In the genomic region with DNA sequence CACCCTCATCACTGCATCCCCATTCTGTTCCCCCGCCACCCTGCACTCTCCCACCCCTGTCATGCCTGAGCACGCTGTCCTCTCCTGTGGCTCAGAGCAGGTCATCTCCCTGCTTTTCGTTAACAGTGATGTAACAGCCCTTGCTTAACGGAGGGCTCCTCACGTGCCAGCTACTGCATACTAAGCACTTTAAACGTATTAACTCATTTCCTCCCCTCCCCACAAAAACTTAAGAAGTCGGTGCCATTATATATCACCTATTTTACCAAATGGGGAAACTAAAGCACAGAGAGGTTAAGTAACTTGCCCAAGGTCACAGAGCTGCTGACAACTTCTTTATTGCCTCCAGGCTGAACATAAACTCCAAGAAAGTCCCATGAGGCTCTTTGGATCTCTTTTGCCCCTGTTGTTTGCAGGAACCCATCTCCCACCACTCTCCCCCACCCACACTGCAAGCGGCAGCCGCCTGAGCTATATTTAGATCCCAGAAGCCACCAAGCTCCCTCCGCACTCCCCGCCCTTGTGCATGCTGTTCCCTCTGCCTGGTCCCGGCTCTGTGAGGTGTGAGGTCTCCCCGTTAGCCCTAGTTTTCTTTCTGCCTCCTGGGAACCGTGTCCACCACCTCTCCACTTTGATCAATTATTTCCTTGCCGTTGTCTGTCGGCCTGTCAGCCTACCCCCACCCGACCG, we compare ENCODE assay signal across 9 cellular contexts. TPM values are rescaled to one million over a fixed set of nuclear protein-coding genes. Genes with fewer than 3 reads are reported as not detected.
DNase-seq lines count a peak whose midpoint lies in the region; ATAC-seq and TF ChIP-seq lines count a peak whose summit lies in the region.
"Had no signal": no experiment of that assay in that cellular context is flagged by ENCODE, and none has a peak within 500 bp of the region (broad histone marks: within the 10 kb centered on the region; RNA-seq: fewer than 3 reads in every experiment).

No MANE protein-coding gene starts in this region.

- H3K36me3 ChIP-seq in A673 (ENCODE audit: insufficient read depth, low read length, poor library complexity, severe bottlenecking) (no peaks in the 10 kb centered on the region), HCT116 (ENCODE audit: control insufficient read depth in 1 of 2, insufficient read depth in 2 of 2, low read length in 2 of 2) (peaks cover 0 to 5% of the 10 kb centered on the region in 2 experiments; a peak in 2 of 4 replicates)

- TF ChIP-seq RAD21 in HCT116 (IDR thresholded peaks at IDR 0.05; ENCODE audit: low read depth), result no peak

- no peak for TF ChIP-seq POLR2A in HCT116 (IDR thresholded peaks at IDR 0.05; ENCODE audit: borderline replicate concordance, extremely low read depth, insufficient read depth, insufficient read length)

- CTCF ChIA-PET in A673 (lab: Charles Lee) (interaction anchor here (0.6 to 2.9 kb wide), 6 partner anchors 10 to 156 kb away, joined by 3 to 11 read pairs (median 3); partner anchors contain the start of gene CYP1A1), HCT116 (lab: Charles Lee) (interaction anchor here (0.8 to 3.0 kb wide), 4 partner anchors 10 to 169 kb away, joined by 3 to 8 read pairs (median 3); no protein-coding TSS in a partner anchor)

- TF ChIP-seq CTCF in A673 (conservative IDR thresholded peaks at IDR 0.05; ENCODE audit: low read depth, low read length) (no peak), HCT116 (IDR thresholded peaks at IDR 0.05 in 2 of 3, conservative IDR thresholded peaks at IDR 0.05 in 1 of 3; ENCODE audit: borderline replicate concordance in 1 of 3, insufficient read depth in 1 of 3, low read depth in 2 of 3, low read length in 2 of 3) (no peak), fibroblast of mammary gland (conservative IDR thresholded peaks at IDR 0.05; ENCODE audit: control insufficient read depth, insufficient read depth, low read depth, low read length) (no peak), retinal pigment epithelial cell (conservative IDR thresholded peaks at IDR 0.05; ENCODE audit: low read depth, low read length) (no peak), omental fat pad (IDR thresholded peaks at IDR 0.05) (no peak)

- peaks cover 61% of the 10 kb centered on the region for H3K4me1 Mint-ChIP-seq in T-helper 2 cell treated with Interferon-gamma antibody and Interleukin-4, amounts not matched to agents 5 μg/mL and 100 μg/mL, for 36 hours (ENCODE audit: low read depth)

- H3K27ac ChIP-seq in A673 (ENCODE audit: low read depth, low read length, poor library complexity, severe bottlenecking), result peak overlapping the region; percentile 78
- no peak overlapping the region; the same call in 1 of the 2 replicates for H3K27ac ChIP-seq in HCT116 (ENCODE audit: low read depth, low read length)

- peak overlapping the region; percentile 98 for H3K27ac Mint-ChIP-seq in T-helper 2 cell treated with Interferon-gamma antibody and Interleukin-4, amounts not matched to agents 5 μg/mL and 100 μg/mL, for 36 hours

- no peaks in the 10 kb centered on the region for H3K9me2 ChIP-seq in HCT116 (ENCODE audit: insufficient read depth)

- H2AFZ ChIP-seq in HCT116 (ENCODE audit: low read depth, low read length, poor library complexity, severe bottlenecking), result peak overlapping the region; percentile 84

- peaks cover 35% of the 10 kb centered on the region for H3K79me2 ChIP-seq in HCT116 (ENCODE audit: insufficient read depth, low read length)

- peak overlapping the region; percentile 97 for H3K4me2 ChIP-seq in HCT116 (ENCODE audit: low read length)

- H3K36me3 Mint-ChIP-seq in T-helper 2 cell treated with Interferon-gamma antibody and Interleukin-4, amounts not matched to agents 5 μg/mL and 100 μg/mL, for 36 hours (ENCODE audit: low read depth), result peaks cover 41% of the 10 kb centered on the region

- intact Hi-C loops in A673 (cut with micrococcal nuclease; ENCODE audit: unreplicated experiment), result no loop called here
- intact Hi-C loops in HCT116 (cut with micrococcal nuclease), result loop anchor here (10.0 kb wide), 1 partner anchor 424 kb away; the partner anchor contains the start of gene C15orf39

- H4K20me1 ChIP-seq in HCT116 (ENCODE audit: insufficient read depth), result no peaks in the 10 kb centered on the region

- H3K27me3 ChIP-seq in A673 (replicated peaks; ENCODE audit: insufficient read depth, low read depth, low read length, poor library complexity), result no peaks in the 10 kb centered on the region
- no peaks in the 10 kb centered on the region for H3K27me3 ChIP-seq in HCT116 (ENCODE audit: insufficient read depth, low read length)

- H3K9ac ChIP-seq in HCT116 (ENCODE audit: low read length), result peak overlapping the region; percentile 49; the same call in 1 of the 2 replicates

- RAD21 ChIA-PET in HCT116 (lab: Charles Lee; ENCODE audit: low non-redundant PET in 1 of 2, low total read pairs in 2 of 2, uncharacterized antibody in 2 of 2, unreplicated experiment in 2 of 2), result no interaction called here

- H3K9me3 ChIP-seq in A673 (ENCODE audit: low read depth, low read length, poor library complexity, severe bottlenecking) (no peaks in the 10 kb centered on the region), HCT116 (ENCODE audit: control insufficient read depth in 1 of 2, insufficient read depth in 1 of 2, low read depth in 1 of 2, low read length in 2 of 2) (no peaks in the 10 kb centered on the region)

- DNase-seq in A673 (ENCODE audit: low spot score) (peak; percentile 67), HCT116 (ENCODE audit: low read depth, low spot score) (no peak), fibroblast of mammary gland (ENCODE audit: low read depth) (peak; percentile 30), retinal pigment epithelial cell (ENCODE audit: low read depth) (no peak), omental fat pad (ENCODE audit: low spot score) (no peak)
- DNase-seq in T-helper 2 cell treated with Interferon-gamma antibody and Interleukin-4, amounts not matched to agents 5 μg/mL and 100 μg/mL, for 36 hours (ENCODE audit: low spot score), result peak; percentile 42
- no peak for DNase-seq in effector CD8-positive, alpha-beta T cell (lab: John Stamatoyannopoulos, UW)

- no TSS peak for BruUV-seq in A673 (replicated peaks; lab: Mats Ljungman, UMichigan)
- no TSS peak for BruUV-seq in HCT116 (replicated peaks; lab: Mats Ljungman, UMichigan)

- POLR2A ChIA-PET in A673 (lab: Charles Lee; ENCODE audit: low non-redundant PET) (no interaction called here), HCT116 (lab: Charles Lee) (no interaction called here)

- H3K9me3 Mint-ChIP-seq in T-helper 2 cell treated with Interferon-gamma antibody and Interleukin-4, amounts not matched to agents 5 μg/mL and 100 μg/mL, for 36 hours, result no peaks in the 10 kb centered on the region

- H3K4me3 Mint-ChIP-seq in T-helper 2 cell treated with Interferon-gamma antibody and Interleukin-4, amounts not matched to agents 5 μg/mL and 100 μg/mL, for 36 hours, result peak overlapping the region; percentile 99

- H3K4me3 ChIP-seq in A673 (ENCODE audit: low read depth, low read length, poor library complexity, severe bottlenecking) (peak overlapping the region; percentile 93), HCT116 (replicated peaks in 1 of 2; ENCODE audit: low read depth in 1 of 2, low read length in 2 of 2) (peak overlapping the region; percentile 37 to 93), fibroblast of mammary gland (ENCODE audit: control insufficient read depth, low read depth, low read length) (peak overlapping the region; percentile 42), retinal pigment epithelial cell (ENCODE audit: low read length) (peak overlapping the region; percentile 43)

- H3K27me3 Mint-ChIP-seq in T-helper 2 cell treated with Interferon-gamma antibody and Interleukin-4, amounts not matched to agents 5 μg/mL and 100 μg/mL, for 36 hours (ENCODE audit: low read depth), result no peaks in the 10 kb centered on the region

- H3K4me1 ChIP-seq in A673 (ENCODE audit: insufficient read depth, low read length, poor library complexity, severe bottlenecking) (peaks cover 58% of the 10 kb centered on the region), HCT116 (ENCODE audit: control insufficient read depth in 1 of 2, insufficient read depth in 2 of 2, low read length in 2 of 2) (peaks cover 14 to 20% of the 10 kb centered on the region in 2 experiments)

- ATAC-seq in HCT116 (no peak), GM19328 (IDR thresholded peaks at IDR 0.05; ENCODE audit: unreplicated experiment) (no peak), omental fat pad (ENCODE audit: low FRiP score) (no peak)

TF ChIP-seq in HCT116, 20 proteins besides CTCF, POLR2A, EP300 and RAD21 (continues in another document):
- TF ChIP-seq JUND (IDR thresholded peaks at IDR 0.05) (no peak), ZFX (IDR thresholded peaks at IDR 0.05) (no peak), FOSL1 (IDR thresholded peaks at IDR 0.05; ENCODE audit: low read depth) (no peak), ZNF274 (IDR thresholded peaks at IDR 0.05; ENCODE audit: low read depth, low read length) (no peak), EZH2phosphoT487 (IDR thresholded peaks at IDR 0.05; ENCODE audit: borderline replicate concordance) (no peak), MAX (IDR thresholded peaks at IDR 0.05) (no peak), SRF (IDR thresholded peaks at IDR 0.05; ENCODE audit: low read depth) (no peak), YY1 (IDR thresholded peaks at IDR 0.05; ENCODE audit: extremely low read depth, insufficient replicate concordance, low read depth, low read length) (no peak)

RNA-seq across cellular contexts. Expression of gene CSK, which starts 0.8 kb away (rescaled TPM):
- total RNA-seq in A673 (2021), result 90.8 and 103 TPM in 2 replicates
- 72.2 TPM for total RNA-seq in HCT116 (2021; ENCODE audit: unreplicated experiment)
- polyA plus RNA-seq in HCT116 (2012), result 56.2 and 62.3 TPM in 2 replicates
- total RNA-seq in omental fat pad, result 10 to 100 TPM; 11.6 to 43.2 (median 28.2) TPM

RNA-seq across cellular contexts. Expression of gene LMAN1L, which starts 31.5 kb away (rescaled TPM):
- total RNA-seq in A673 (2021), result 0.80 TPM in 1 of 2 replicates, not detected in the other
- 0.17 TPM for total RNA-seq in HCT116 (2021; ENCODE audit: unreplicated experiment)
- 0.01 and 0.06 TPM in 2 replicates for polyA plus RNA-seq in HCT116 (2012)
- not detected for total RNA-seq in omental fat pad

RNA-seq across cellular contexts. Expression of gene CYP1A2, which starts 32.5 kb away (rescaled TPM):
- total RNA-seq in A673 (2021), result not detected in 2 replicates
- not detected for total RNA-seq in HCT116 (2021; ENCODE audit: unreplicated experiment)
- polyA plus RNA-seq in HCT116 (2012), result not detected in 2 replicates
- under 1 TPM in 1 of 4 donors, not detected in 3; 0.37 TPM for total RNA-seq in omental fat pad
- total RNA-seq: glomerular endothelial cell had no signal

RNA-seq across cellular contexts. Expression of gene CPLX3, which starts 45.3 kb away (rescaled TPM):
- total RNA-seq in A673 (2021), result 0.17 and 0.28 TPM in 2 replicates
- total RNA-seq in HCT116 (2021; ENCODE audit: unreplicated experiment), result not detected
- not detected in 2 replicates for polyA plus RNA-seq in HCT116 (2012)
- total RNA-seq in omental fat pad, result not detected
- total RNA-seq: glomerular endothelial cell had no signal

RNA-seq across cellular contexts. Expression of gene CYP1A1, which starts 55.8 kb away (rescaled TPM):
- total RNA-seq in A673 (2021), result 0.33 and 0.62 TPM in 2 replicates
- total RNA-seq in HCT116 (2021; ENCODE audit: unreplicated experiment), result 1.5 TPM
- 0.51 and 1.0 TPM in 2 replicates for polyA plus RNA-seq in HCT116 (2012)
- 1 to 10 TPM in 3 of 4 donors, not detected in 1; 1.9 to 8.3 (median 3.6) TPM for total RNA-seq in omental fat pad

Comparison
In these comparisons a context has a peak if more than half of its experiments do, and no peak if none do; other contexts are left out.
1. DNase-seq: peak in A673 (single experiment), T-helper 2 cell treated with Interferon-gamma antibody and Interleukin-4, amounts not matched to agents 5 μg/mL and 100 μg/mL, for 36 hours (single experiment) and fibroblast of mammary gland (single experiment); none in HCT116 (single experiment), retinal pigment epithelial cell (single experiment), effector CD8-positive, alpha-beta T cell (single experiment) and omental fat pad (single experiment).
2. H3K4me3 ChIP-seq: peak in every context shown above with its lines; median percentile 93 in A673; 65 in HCT116; 43 in retinal pigment epithelial cell; 42 in fibroblast of mammary gland.